In the genomic region with DNA sequence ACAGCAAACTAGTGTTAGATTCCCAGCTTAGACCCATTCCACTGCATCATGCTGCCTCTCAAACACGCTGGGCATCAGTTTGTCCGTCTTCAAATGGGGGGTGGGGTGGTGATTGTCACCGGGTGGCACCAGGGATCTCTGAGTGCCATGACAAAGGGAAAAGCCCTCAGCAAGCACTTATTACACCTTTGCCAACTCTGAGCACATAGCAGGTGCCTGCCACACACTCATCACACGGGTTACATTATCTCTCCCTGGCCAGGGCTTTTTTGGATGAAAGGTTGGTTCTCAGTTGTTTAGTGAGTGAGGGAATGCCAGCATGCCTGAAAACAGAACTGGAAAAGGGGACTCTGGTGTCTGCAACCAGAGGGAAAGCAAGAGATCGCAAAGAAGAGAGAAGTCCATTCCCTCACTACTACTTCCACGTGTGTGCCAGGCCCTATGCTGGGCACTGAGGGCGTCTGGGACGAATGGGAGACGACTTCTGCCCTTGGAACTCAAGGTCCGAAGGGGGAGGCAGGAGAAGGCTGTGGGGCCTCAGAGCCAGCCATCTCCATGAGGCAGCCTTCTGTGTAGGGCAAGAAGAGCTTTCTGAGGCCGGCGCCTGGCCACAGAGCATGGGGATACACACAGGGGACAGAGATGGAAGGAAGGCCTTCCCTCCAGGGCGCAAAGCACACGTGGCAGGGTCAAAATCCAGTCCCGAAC, we compare ENCODE assay signal across 21 cellular contexts. TPM values are rescaled to one million over a fixed set of nuclear protein-coding genes. Genes with fewer than 3 reads are reported as not detected.
DNase-seq lines count a peak whose midpoint lies in the region; ATAC-seq, FAIRE-seq and TF ChIP-seq lines count a peak whose summit lies in the region.
"Had no signal": no experiment of that assay in that cellular context is flagged by ENCODE, and none has a peak within 500 bp of the region (broad histone marks: within the 10 kb centered on the region; RNA-seq: fewer than 3 reads in every experiment).

No MANE protein-coding gene starts in this region.

- H3K27me3 ChIP-seq in Karpas-422 (ENCODE audit: low read length) (no peaks in the 10 kb centered on the region), H1 (replicated peaks in 1 of 4; ENCODE audit: control insufficient read depth in 3 of 4, extremely low read depth in 1 of 4, insufficient read depth in 3 of 4, low read length in 3 of 4) (peaks cover 49 to 82% (median 79%) of the 10 kb centered on the region in 4 experiments), osteoblast (ENCODE audit: insufficient read depth, low read length) (peaks cover 85% of the 10 kb centered on the region)

- H3K9me3 ChIP-seq in Karpas-422 (ENCODE audit: low read length) (no peaks in the 10 kb centered on the region), H1 (ENCODE audit: insufficient read depth in 2 of 2, low read depth in 1 of 2, low read length in 1 of 2) (no peaks in the 10 kb centered on the region), osteoblast (ENCODE audit: low read depth, low read length) (peaks cover under 1% of the 10 kb centered on the region)
- H3K9me3 ChIP-seq: body of pancreas, esophagus muscularis mucosa had no signal

- 26% methylated on average over 15 of the region's 15 CpGs; no CpG with 5 or more reads in 1 of the 2 experiments for WGBS in H1 (ENCODE audit: extremely low coverage in 1 of 2, insufficient coverage in 1 of 2, insufficient read length in 1 of 2, insufficient replicate concordance in 2 of 2, low coverage in 1 of 2, low lambda C conversion rate in 2 of 2, missing lambda C conversion rate in 1 of 2), 2 experiments

- H3K9ac ChIP-seq in Karpas-422 (ENCODE audit: low read length) (no peak overlapping the region), H1 (replicated peaks in 1 of 4; ENCODE audit: extremely low read depth in 1 of 4, low read depth in 3 of 4, low read length in 3 of 4) (peak overlapping the region in 1 of 4 experiments; percentile 24; a peak in 1 of 7 replicates)

- H3K9me2 ChIP-seq in Karpas-422 (replicated peaks; ENCODE audit: insufficient read depth, low read length) = no peaks in the 10 kb centered on the region

- CTCF ChIA-PET in H1 (lab: Charles Lee; ENCODE audit: partially characterized antibody) = interaction anchor here (1.2 to 22.2 kb wide), 6 partner anchors 11 to 115 kb away, joined by 3 to 657 read pairs (median 4); no protein-coding TSS in a partner anchor

- no peaks in the 10 kb centered on the region for H3K36me3 Mint-ChIP-seq in activated T-cell treated with anti-CD3 and anti-CD28 coated beads, Interleukin-2, amount 50 U/mL, for 24 hours (ENCODE audit: low read depth)

- H2BK5ac ChIP-seq in H1 (ENCODE audit: low read depth, low read length) = no peak overlapping the region

- H2AFZ ChIP-seq in Karpas-422 (ENCODE audit: low read length) = no peak overlapping the region
- no peak overlapping the region for H2AFZ ChIP-seq in H1 (ENCODE audit: low read length)
- H2AFZ ChIP-seq in osteoblast (ENCODE audit: low read length) = no peak overlapping the region

- POLR2A ChIA-PET in H1 (lab: Charles Lee; ENCODE audit: partially characterized antibody) = no interaction called here

- TF ChIP-seq EP300 in H1 (IDR thresholded peaks at IDR 0.05; ENCODE audit: borderline replicate concordance in 1 of 2, low read depth in 2 of 2, low read length in 2 of 2) = no peak

- H3K4me1 ChIP-seq in Karpas-422 (ENCODE audit: low read length) (peaks cover 52% of the 10 kb centered on the region), H1 (replicated peaks in 1 of 4; ENCODE audit: control insufficient read depth in 3 of 4, insufficient read depth in 4 of 4, low read length in 3 of 4) (peaks cover 0 to 25% (median 16%) of the 10 kb centered on the region in 4 experiments; a peak in 6 of 7 replicates), osteoblast (ENCODE audit: insufficient read depth, low read length) (no peaks in the 10 kb centered on the region)

- H3K4me2 ChIP-seq in Karpas-422 (ENCODE audit: low read depth, low read length, poor library complexity, severe bottlenecking) = no peak overlapping the region
- H3K4me2 ChIP-seq in H1 (ENCODE audit: insufficient read depth in 1 of 2, low read depth in 2 of 2, low read length in 2 of 2) = peak overlapping the region; percentile 86 to 93; a peak in 3 of 4 replicates
- H3K4me2 ChIP-seq in osteoblast (ENCODE audit: insufficient read depth, low read length) = no peak overlapping the region

- H2BK120ac ChIP-seq in H1 (replicated peaks; ENCODE audit: low read depth, low read length) = no peak overlapping the region

- TF ChIP-seq POLR2A in H1 (IDR thresholded peaks at IDR 0.05; ENCODE audit: control extremely low read depth in 1 of 2, low read depth in 2 of 2, low read length in 2 of 2) = no peak

- H4K91ac ChIP-seq in H1 (replicated peaks; ENCODE audit: insufficient read length, low read length) = no peak overlapping the region

- peaks cover 7% of the 10 kb centered on the region; the same call in 1 of the 2 replicates for H3K23me2 ChIP-seq in H1 (ENCODE audit: low read depth, low read length)

- H3K27ac ChIP-seq in Karpas-422 (ENCODE audit: low read length) (peak overlapping the region; percentile 15; the same call in 1 of the 2 replicates), H1 (ENCODE audit: low read depth, low read length) (no peak overlapping the region), osteoblast (ENCODE audit: low read depth, low read length) (no peak overlapping the region)
- H3K27ac ChIP-seq: body of pancreas, esophagus muscularis mucosa, heart right ventricle had no signal

- H3K23ac ChIP-seq in H1 (ENCODE audit: insufficient read length) = no peak overlapping the region

- no peak overlapping the region for H3K27ac Mint-ChIP-seq in activated T-cell treated with anti-CD3 and anti-CD28 coated beads, Interleukin-2, amount 50 U/mL, for 24 hours

- no peaks in the 10 kb centered on the region for H3K79me1 ChIP-seq in H1 (ENCODE audit: low read depth, low read length)

- H2AK5ac ChIP-seq in H1 (ENCODE audit: low read depth, low read length) = peak overlapping the region; percentile 54; the same call in 1 of the 2 replicates

- ATAC-seq in GM18502 (IDR thresholded peaks at IDR 0.05; ENCODE audit: poor library complexity, unreplicated experiment) = no peak
- ATAC-seq: body of pancreas, GM12878, heart right ventricle had no signal

- peaks cover 17% of the 10 kb centered on the region for H3K4me1 Mint-ChIP-seq in activated T-cell treated with anti-CD3 and anti-CD28 coated beads, Interleukin-2, amount 50 U/mL, for 24 hours (ENCODE audit: low read depth)

- no peak for DNase-seq in activated T-cell treated with anti-CD3 and anti-CD28 coated beads, Interleukin-2, amount 50 U/mL, for 24 hours
- DNase-seq in activated T-cell treated with anti-CD3 and anti-CD28 coated beads, Interleukin-2, amount 50 U/mL, for 48 hours = no peak
- DNase-seq in Karpas-422 = no peak
- DNase-seq in H1 (ENCODE audit: low read depth in 1 of 2, low spot score in 2 of 2) = no peak
- peak; percentile 87 for DNase-seq in osteoblast (ENCODE audit: insufficient read length, low spot score, missing footprints)
- no peak for DNase-seq in DMS53 (lab: John Stamatoyannopoulos, UW)
- no peak for DNase-seq in NCI-H526 treated with DMSO at 0.1 percent for 48 hours (lab: John Stamatoyannopoulos, UW)
- DNase-seq: ACHN, body of pancreas, dermis blood vessel endothelial cell, HCEC 1CT, heart right ventricle, kidney glomerular epithelial cell, MV-4-11, NCI-H2081 treated with DMSO at 0.1 percent for 48 hours, SW 1271 had no signal

- peak overlapping the region; percentile 11 for H3K4me3 Mint-ChIP-seq in activated T-cell treated with anti-CD3 and anti-CD28 coated beads, Interleukin-2, amount 50 U/mL, for 24 hours

- H4K20me1 ChIP-seq in Karpas-422 (ENCODE audit: insufficient read depth, low read depth, low read length) (0 out of 2 replicates have a peak, but pooled peaks cover 10% of the 10 kb centered on the region), H1 (replicated peaks in 1 of 2; ENCODE audit: control insufficient read depth in 1 of 2, insufficient read depth in 2 of 2, low read length in 2 of 2) (peaks cover 8 to 12% of the 10 kb centered on the region in 2 experiments), osteoblast (ENCODE audit: insufficient read depth, low read length) (peaks cover 3% of the 10 kb centered on the region)

- H2BK15ac ChIP-seq in H1 (ENCODE audit: low read length) = 0 out of 2 replicates have a peak overlapping the region, but pooled peaks have one; percentile 84

- H3K14ac ChIP-seq in H1 (ENCODE audit: insufficient read length) = no peak overlapping the region

- H2BK12ac ChIP-seq in H1 (ENCODE audit: low read depth, low read length) = no peak overlapping the region

- H3K79me2 ChIP-seq in Karpas-422 (ENCODE audit: low read length) = peaks cover 90% of the 10 kb centered on the region
- H3K79me2 ChIP-seq in H1 (ENCODE audit: control insufficient read depth in 1 of 2, insufficient read depth in 2 of 2, low read length in 2 of 2) = no peaks in the 10 kb centered on the region
- no peaks in the 10 kb centered on the region for H3K79me2 ChIP-seq in osteoblast (ENCODE audit: insufficient read depth, low read length)

- no peak overlapping the region for H3K18ac ChIP-seq in H1 (ENCODE audit: extremely low read depth, low read length)

- no peak overlapping the region for H3K4me3 ChIP-seq in Karpas-422 (ENCODE audit: low read length)
- H3K4me3 ChIP-seq in H1 (ENCODE audit: extremely low read depth in 1 of 4, insufficient read depth in 2 of 4, low read depth in 3 of 4, low read length in 4 of 4) = peak overlapping the region in 2 of 4 experiments; percentile 3 to 62; a peak in 2 of 8 replicates
- H3K4me3 ChIP-seq in osteoblast (ENCODE audit: insufficient read depth, low read length) = no peak overlapping the region
- H3K4me3 ChIP-seq: body of pancreas, esophagus muscularis mucosa, GM12878, heart right ventricle, smooth muscle cell had no signal

- H2BK20ac ChIP-seq in H1 (ENCODE audit: low read length) = no peak overlapping the region

- peaks cover 83% of the 10 kb centered on the region for H3K27me3 Mint-ChIP-seq in activated T-cell treated with anti-CD3 and anti-CD28 coated beads, Interleukin-2, amount 50 U/mL, for 24 hours

- no peak overlapping the region for H4K8ac ChIP-seq in H1 (ENCODE audit: extremely low read depth, insufficient read depth, low read length)

- no peak overlapping the region for H3K4ac ChIP-seq in H1 (replicated peaks; ENCODE audit: insufficient read length, low read depth, low read length)

- H3K36me3 ChIP-seq in Karpas-422 (ENCODE audit: insufficient read depth, low read length) (peaks cover 47% of the 10 kb centered on the region), H1 (ENCODE audit: control insufficient read depth in 2 of 4, insufficient read depth in 4 of 4, low read length in 3 of 4) (no peaks in the 10 kb centered on the region), osteoblast (ENCODE audit: insufficient read depth, low read length) (no peaks in the 10 kb centered on the region)
- H3K36me3 ChIP-seq: esophagus muscularis mucosa, heart right ventricle had no signal

- H4K5ac ChIP-seq in H1 (ENCODE audit: insufficient read length, low read depth, low read length) = no peak overlapping the region

- H3K9me3 Mint-ChIP-seq in activated T-cell treated with anti-CD3 and anti-CD28 coated beads, Interleukin-2, amount 50 U/mL, for 24 hours = peaks cover 2% of the 10 kb centered on the region

- FAIRE-seq in H1 (lab: Jason Lieb, UNC) = no peak
- FAIRE-seq: GM12878, RCC 7860 had no signal

- TF ChIP-seq CTCF in H1 (IDR thresholded peaks at IDR 0.05; ENCODE audit: control extremely low read depth in 1 of 3, insufficient read depth in 1 of 3, low read depth in 1 of 3, low read length in 3 of 3) (no peak), osteoblast (IDR thresholded peaks at IDR 0.05; ENCODE audit: extremely low read depth, low read depth, low read length) (no peak)

- H3K56ac ChIP-seq in H1 (replicated peaks; ENCODE audit: insufficient read length, low read depth, low read length) = no peak overlapping the region

- no peak for TF ChIP-seq RAD21 in H1 (IDR thresholded peaks at IDR 0.05 in 1 of 2, conservative IDR thresholded peaks at IDR 0.05 in 1 of 2; ENCODE audit: low read depth in 2 of 2, low read length in 2 of 2)

RNA-seq across cellular contexts. Expression of a gene that starts 48.9 kb away (rescaled TPM):
- 88.9 and 93.3 TPM in 2 replicates for total RNA-seq in Karpas-422 (2014; rRNA removed; shearing (Covaris generic); ENCODE audit: low replicate concordance)
- total RNA-seq in H1 (2021; fragmentation: NEBNext Ultra II Directional; extraction: Animal tissue kit (Norgen Biotek cat#: 25700)) = 0.13 and 0.43 TPM in 2 replicates
- polyA plus RNA-seq in H1 (2011; rRNA removed) = 0.29 and 0.44 TPM in 2 replicates
- polyA plus RNA-seq in H1 (2011; cell fraction: cytosol; rRNA removed) = 0.09 TPM
- polyA plus RNA-seq in H1 (2011; cell fraction: nucleus; rRNA removed) = 0.14 TPM
- polyA plus RNA-seq in H1 (2012, experiment 1 of 2) = 0.14 to 0.19 TPM (median 0.18 TPM) in 4 replicates
- polyA plus RNA-seq in H1 (2012, experiment 2 of 2) = 0.07 TPM
- polyA plus RNA-seq in H1 (2013, experiment 1 of 2) = 0.14 TPM
- 0.18 TPM for polyA plus RNA-seq in H1 (2013, experiment 2 of 2)
- 0.09 and 0.27 TPM in 2 replicates for polyA minus RNA-seq in H1 (2011; rRNA and poly(A)+ RNA removed)
- not detected for polyA minus RNA-seq in H1 (2011; cell fraction: cytosol; rRNA and poly(A)+ RNA removed)
- 0.90 TPM for polyA minus RNA-seq in H1 (2011; cell fraction: nucleus; rRNA and poly(A)+ RNA removed)
- under 0.01 TPM in 1 of 2 replicates, not detected in the other for total RNA-seq in osteoblast
- total RNA-seq: dermis blood vessel endothelial cell had no signal
- polyA plus RNA-seq: smooth muscle cell had no signal

Comparison
In these comparisons a context has a peak if more than half of its experiments do, and no peak if none do; other contexts are left out.
1. H3K4me2 ChIP-seq: peak in H1 (2 of 2); none in Karpas-422 (single experiment) and osteoblast (single experiment).
2. RNA of a gene that starts 48.9 kb away (total RNA-seq): 88.9 to 93.3 TPM in Karpas-422; 0.13 to 0.43 TPM in H1 and under 0.01 TPM in osteoblast; every median in the first group is over 10 times any median in the second.